Comparison of ENCODE assay signal across 10 cellular contexts in genomic region chr1:87872189-87872588, GRCh38.
DNase-seq lines count a peak whose midpoint lies in the region; ATAC-seq, FAIRE-seq and TF ChIP-seq lines count a peak whose summit lies in the region.
"Had no signal": no experiment of that assay in that cellular context is flagged by ENCODE, and none has a peak within 500 bp of the region (broad histone marks: within the 10 kb centered on the region; RNA-seq: fewer than 3 reads in every experiment).

No MANE protein-coding gene starts in this region.

- H2AFZ ChIP-seq in osteoblast (ENCODE audit: low read length) (peak overlapping the region; percentile 46), HepG2 (ENCODE audit: low read length) (no peak overlapping the region)

- POLR2A ChIA-PET in HepG2 (lab: Yijun Ruan, JAX): no interaction called here
- POLR2A ChIA-PET in CD4-positive, alpha-beta T cell (lab: Charles Lee): no interaction called here

- H3K4me3 Mint-ChIP-seq in CD4-positive, alpha-beta T cell: no peak overlapping the region

- peaks cover 4% of the 10 kb centered on the region for H3K4me1 ChIP-seq in osteoblast (ENCODE audit: insufficient read depth, low read length)
- H3K4me1 ChIP-seq in HepG2 (ENCODE audit: insufficient read depth, low read length): no peaks in the 10 kb centered on the region

- CTCF ChIA-PET in HepG2 (lab: Yijun Ruan, JAX; ENCODE audit: low intra/inter-chr PET ratio, low total read pairs): no interaction called here
- CTCF ChIA-PET in CD4-positive, alpha-beta T cell (lab: Charles Lee): no interaction called here

- H3K27ac Mint-ChIP-seq in CD4-positive, alpha-beta T cell: no peak overlapping the region

- no peaks in the 10 kb centered on the region for H3K36me3 Mint-ChIP-seq in CD4-positive, alpha-beta T cell (ENCODE audit: low read depth)

- no peak overlapping the region for H3K9ac ChIP-seq in HepG2 (ENCODE audit: insufficient read depth, low read depth, low read length)

- no peak overlapping the region for H3K27ac ChIP-seq in osteoblast (ENCODE audit: low read depth, low read length)
- H3K27ac ChIP-seq in HepG2 (ENCODE audit: extremely low read length, insufficient read depth, low read length): no peak overlapping the region
- no peak overlapping the region for H3K27ac ChIP-seq in CD4-positive, alpha-beta T cell (ENCODE audit: low read depth, low read length)

- no peaks in the 10 kb centered on the region for H4K20me1 ChIP-seq in osteoblast (ENCODE audit: insufficient read depth, low read length)
- no peaks in the 10 kb centered on the region for H4K20me1 ChIP-seq in HepG2 (ENCODE audit: insufficient read depth, low read length)

- H3K9me3 ChIP-seq in osteoblast (ENCODE audit: low read depth, low read length) (no peaks in the 10 kb centered on the region), HepG2 (ENCODE audit: low read length) (no peaks in the 10 kb centered on the region)
- no peaks in the 10 kb centered on the region for H3K9me3 ChIP-seq in CD4-positive, alpha-beta T cell (ENCODE audit: control insufficient read depth, low read length)

- no peak for DNase-seq in osteoblast (ENCODE audit: insufficient read length, low spot score, missing footprints)
- DNase-seq in HepG2 (ENCODE audit: low spot score): no peak
- DNase-seq in COR-L47 (lab: John Stamatoyannopoulos, UW): no peak
- DNase-seq in CD4-positive, alpha-beta T cell: no peak
- no peak for DNase-seq in GM19238 (ENCODE audit: insufficient read length, low spot score)
- DNase-seq: activated CD4-positive, CD25-positive, alpha-beta regulatory T cell treated with anti-CD3 and anti-CD28 coated beads, Interleukin-2, amount 50 U/mL, for 72 hours; central memory CD4-positive, alpha-beta T cell had no signal

- H3K27me3 ChIP-seq in osteoblast (ENCODE audit: insufficient read depth, low read length): no peaks in the 10 kb centered on the region
- no peaks in the 10 kb centered on the region; a peak in 1 of 5 replicates for H3K27me3 ChIP-seq in HepG2 (ENCODE audit: control insufficient read depth in 1 of 2, insufficient read depth in 2 of 2, low read length in 2 of 2)
- H3K27me3 ChIP-seq in CD4-positive, alpha-beta T cell (ENCODE audit: control insufficient read depth, insufficient read depth, low read length): no peaks in the 10 kb centered on the region

- no peak for TF ChIP-seq EP300 in HepG2 (IDR thresholded peaks at IDR 0.05; ENCODE audit: low read depth in 2 of 2, low read length in 2 of 2)
- TF ChIP-seq EP300 in HepG2 (CRISPR knock-in tag; IDR thresholded peaks at IDR 0.05; ENCODE audit: borderline replicate concordance): no peak

- intact Hi-C loops in HepG2 (cut with micrococcal nuclease; ENCODE audit: unreplicated experiment): no loop called here
- intact Hi-C loops in CD4-positive, alpha-beta T cell (cut with DNase I, micrococcal nuclease): no loop called here

- no peak for TF ChIP-seq RAD21 in HepG2 (CRISPR knock-in tag; IDR thresholded peaks at IDR 0.05)

- H3K4me2 ChIP-seq in osteoblast (ENCODE audit: insufficient read depth, low read length) (no peak overlapping the region), HepG2 (ENCODE audit: low read depth, low read length) (no peak overlapping the region)

- TF ChIP-seq POLR2A in HepG2 (IDR thresholded peaks at IDR 0.05; ENCODE audit: insufficient read depth in 1 of 2, low read depth in 2 of 2, low read length in 2 of 2): no peak

- ATAC-seq in GM18909 (IDR thresholded peaks at IDR 0.05; ENCODE audit: poor library complexity, unreplicated experiment): peak; percentile 75
- peak; percentile 78 for ATAC-seq in HG02642 (IDR thresholded peaks at IDR 0.05; ENCODE audit: poor library complexity, unreplicated experiment)
- ATAC-seq in HG03575 (IDR thresholded peaks at IDR 0.05; ENCODE audit: extremely low read depth, insufficient number of reproducible peaks, low FRiP score, unreplicated experiment): peak; percentile 74
- ATAC-seq in HepG2: no peak
- no peak for ATAC-seq in CD4-positive, alpha-beta T cell (ENCODE audit: poor library complexity)

- H3K79me2 ChIP-seq in osteoblast (ENCODE audit: insufficient read depth, low read length): no peaks in the 10 kb centered on the region
- no peaks in the 10 kb centered on the region for H3K79me2 ChIP-seq in HepG2 (ENCODE audit: insufficient read depth, low read length)

- H3K27me3 Mint-ChIP-seq in CD4-positive, alpha-beta T cell: no peaks in the 10 kb centered on the region

- no peak for FAIRE-seq in HepG2 (lab: Jason Lieb, UNC)

- in situ Hi-C loops in HepG2 (cut with HindIII; ENCODE audit: extremely low pct_ligation_motif_present, low pct_unique_long_range_greater_than_20kb): no loop called here

- H3K9me3 Mint-ChIP-seq in CD4-positive, alpha-beta T cell: no peaks in the 10 kb centered on the region

- no peaks in the 10 kb centered on the region for H3K4me1 Mint-ChIP-seq in CD4-positive, alpha-beta T cell (ENCODE audit: low read depth)

- H3K36me3 ChIP-seq in osteoblast (ENCODE audit: insufficient read depth, low read length): no peaks in the 10 kb centered on the region
- H3K36me3 ChIP-seq in HepG2 (replicated peaks in 1 of 2; ENCODE audit: control insufficient read depth in 1 of 2, insufficient read depth in 2 of 2, low read length in 2 of 2): no peaks in the 10 kb centered on the region

- TF ChIP-seq CTCF in osteoblast (IDR thresholded peaks at IDR 0.05; ENCODE audit: extremely low read depth, low read depth, low read length) (no peak), HepG2 (CRISPR knock-in tag; IDR thresholded peaks at IDR 0.05) (no peak)
- TF ChIP-seq CTCF in CD4-positive, alpha-beta T cell (IDR thresholded peaks at IDR 0.05): no peak

- no TSS peak for BruUV-seq in HepG2 (replicated peaks; lab: Mats Ljungman, UMichigan)

- H3K4me3 ChIP-seq in osteoblast (ENCODE audit: insufficient read depth, low read length) (no peak overlapping the region), HepG2 (replicated peaks in 1 of 3; ENCODE audit: insufficient read depth in 1 of 3, low read depth in 2 of 3, low read length in 3 of 3) (no peak overlapping the region)

- 55% methylated on average over 2 of the region's 2 CpGs for WGBS in HepG2 (ENCODE audit: low lambda C conversion rate)

TF ChIP-seq in HepG2, 621 proteins besides CTCF, POLR2A, EP300 and RAD21:
- TF ChIP-seq ZNF563 (CRISPR knock-in tag; IDR thresholded peaks at IDR 0.05) (no peak), ZNF672 (CRISPR knock-in tag; IDR thresholded peaks at IDR 0.05) (no peak), HHEX (CRISPR knock-in tag; IDR thresholded peaks at IDR 0.05) (no peak), HNF4G (IDR thresholded peaks at IDR 0.05; ENCODE audit: borderline replicate concordance, low read depth, low read length) (no peak), HNF4G (CRISPR knock-in tag; IDR thresholded peaks at IDR 0.05; ENCODE audit: borderline replicate concordance, low read depth) (no peak), POGK (CRISPR knock-in tag; conservative IDR thresholded peaks at IDR 0.05) (no peak), TIGD3 (CRISPR knock-in tag; IDR thresholded peaks at IDR 0.05; ENCODE audit: borderline replicate concordance) (no peak), JUN (CRISPR knock-in tag; IDR thresholded peaks at IDR 0.05) (no peak), FOSL2 (CRISPR knock-in tag; IDR thresholded peaks at IDR 0.05) (no peak), ZFP1 (CRISPR knock-in tag; IDR thresholded peaks at IDR 0.05) (no peak)

Comparison
In these comparisons a context has a peak if more than half of its experiments do, and no peak if none do; other contexts are left out.
1. ATAC-seq: peak in GM18909 (single experiment), HG02642 (single experiment) and HG03575 (single experiment); none in HepG2 (single experiment) and CD4-positive, alpha-beta T cell (single experiment).